In genomic region chr10:12518024-12518423, GRCh38 we compare ENCODE assay signal across 34 cellular contexts.
"Had no signal": no experiment of that assay in that cellular context is flagged by ENCODE, and none has a peak within 500 bp of the region (broad histone marks: within the 10 kb centered on the region; RNA-seq: fewer than 3 reads in every experiment).

No MANE protein-coding gene starts in this region.

- H3K27me3 ChIP-seq: MG63 had no signal

- H3K4me3 ChIP-seq: MG63 had no signal

- H3K36me3 ChIP-seq: MG63 had no signal

- H3K9ac ChIP-seq: KMS-11 had no signal

- H3K9me3 ChIP-seq: MG63 had no signal

- DNase-seq: Karpas-422, Kasumi-1, MG63, MM.1S, NCI-H1048, NCI-H1092, NCI-H1092 treated with DMSO at 0.1 percent for 48 hours, NCI-H1105, NCI-H1105 treated with DMSO at 0.1 percent for 48 hours, NCI-H1417, NCI-H1417 treated with DMSO at 0.1 percent for 48 hours, NCI-H1436, NCI-H1436 treated with DMSO at 0.1 percent for 48 hours, NCI-H146, NCI-H1694, NCI-H1694 treated with DMSO at 0.1 percent for 48 hours, NCI-H187, NCI-H187 treated with DMSO at 0.1 percent for 48 hours, NCI-H1930, NCI-H2029, NCI-H2029 treated with DMSO at 0.1 percent for 48 hours, NCI-H2081, NCI-H2081 treated with DMSO at 0.1 percent for 48 hours, NCI-H2107, NCI-H2171, NCI-H2171 treated with DMSO at 0.1 percent for 48 hours, NCI-H2227 treated with DMSO at 0.1 percent for 48 hours, NCI-H226, NCI-H345, NCI-H446, NCI-H446 treated with DMSO at 0.1 percent for 48 hours, NCI-H510A, NCI-H510A treated with DMSO at 0.1 percent for 48 hours had no signal

- H3K27ac ChIP-seq: KMS-11 had no signal

- H3K4me2 ChIP-seq: KMS-11 had no signal
